29 cellular contexts compared by ENCODE assay signal in the genomic region with DNA sequence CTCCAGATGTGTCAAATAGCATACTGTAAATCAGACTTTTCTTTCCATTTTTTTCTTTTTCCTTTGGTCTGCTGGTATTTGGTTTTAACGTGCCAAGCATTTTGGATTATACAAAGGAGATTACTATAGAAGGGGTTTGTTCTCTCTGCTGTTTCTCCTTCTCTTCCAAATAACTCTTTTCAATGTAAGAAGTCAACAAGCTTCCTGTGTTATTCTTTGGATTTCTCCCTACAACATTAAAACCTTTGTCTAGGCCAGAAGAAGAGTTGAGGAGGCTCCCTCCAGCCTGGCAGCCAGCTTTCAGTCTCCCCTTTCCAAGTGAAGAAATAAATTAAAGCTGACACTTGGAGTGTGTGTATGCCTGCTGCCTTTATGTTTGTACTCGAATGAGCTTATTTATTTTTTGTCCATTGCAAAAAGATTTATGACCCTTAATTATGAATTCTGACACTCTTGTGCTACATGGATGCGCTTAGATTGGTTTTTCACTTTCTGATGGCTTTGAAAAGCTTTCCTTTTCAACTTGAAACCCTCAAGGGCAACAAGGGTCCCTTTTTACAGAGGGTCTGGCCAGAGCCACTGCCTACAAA.
A peak's percentile ranks its signal among the peaks of the same experiment; 100 is the strongest.
DNase-seq lines count a peak whose midpoint lies in the region; ATAC-seq and TF ChIP-seq lines count a peak whose summit lies in the region.
"Had no signal": no experiment of that assay in that cellular context is flagged by ENCODE, and none has a peak within 500 bp of the region (broad histone marks: within the 10 kb centered on the region; RNA-seq: fewer than 3 reads in every experiment).

No MANE protein-coding gene starts in this region.

- TF ChIP-seq CTCF in nephron progenitor cell (IDR thresholded peaks at IDR 0.05) (no peak), OCI-LY7 (conservative IDR thresholded peaks at IDR 0.05; ENCODE audit: low read length) (no peak)

- H3K4me2 ChIP-seq in OCI-LY7 (ENCODE audit: low read length): no peak overlapping the region

- no peak overlapping the region for H3K4me3 ChIP-seq in OCI-LY7 (ENCODE audit: low read depth, low read length, poor library complexity, severe bottlenecking)
- H3K4me3 ChIP-seq: cardiac muscle cell, colonic mucosa, heart left ventricle, ovary, upper lobe of right lung had no signal

- H3K9me2 ChIP-seq in OCI-LY7 (ENCODE audit: insufficient read depth, low read length): no peaks in the 10 kb centered on the region

- H3K27ac Mint-ChIP-seq in T-helper 17 cell (peak overlapping the region; percentile 21), nephron progenitor cell (peak overlapping the region; percentile 81)
- H3K27ac Mint-ChIP-seq: activated naive CD8-positive, alpha-beta T cell treated with anti-CD3 and anti-CD28 coated beads for 36 hours had no signal

- no peaks in the 10 kb centered on the region for H4K20me1 ChIP-seq in OCI-LY7 (ENCODE audit: insufficient read depth, low read length)

- H3K4me1 ChIP-seq in OCI-LY7 (ENCODE audit: insufficient read depth, low read length, poor library complexity, severe bottlenecking): no peaks in the 10 kb centered on the region
- H3K4me1 ChIP-seq: heart left ventricle, upper lobe of right lung had no signal

- no peak overlapping the region; the same call in 1 of the 2 replicates for H2AFZ ChIP-seq in OCI-LY7 (ENCODE audit: low read length)

- H3K4me1 Mint-ChIP-seq in T-helper 17 cell (peaks cover 15% of the 10 kb centered on the region), nephron progenitor cell (peaks cover 33% of the 10 kb centered on the region)

- CTCF ChIA-PET in OCI-LY7 (lab: Charles Lee; ENCODE audit: unreplicated experiment): no interaction called here

- H3K4me3 Mint-ChIP-seq in T-helper 17 cell: no peak overlapping the region
- no peak overlapping the region for H3K4me3 Mint-ChIP-seq in nephron progenitor cell
- H3K4me3 Mint-ChIP-seq: activated naive CD8-positive, alpha-beta T cell treated with anti-CD3 and anti-CD28 coated beads for 36 hours had no signal

- H3K79me2 ChIP-seq in OCI-LY7 (ENCODE audit: insufficient read depth, low read depth, low read length): no peaks in the 10 kb centered on the region

- H3K36me3 Mint-ChIP-seq in T-helper 17 cell (ENCODE audit: low read depth): peaks cover 6% of the 10 kb centered on the region
- H3K36me3 Mint-ChIP-seq in nephron progenitor cell (ENCODE audit: low read depth): no peaks in the 10 kb centered on the region
- H3K36me3 Mint-ChIP-seq: activated naive CD8-positive, alpha-beta T cell treated with anti-CD3 and anti-CD28 coated beads for 36 hours had no signal

- BruUV-seq in OCI-LY7 (replicated peaks; lab: Mats Ljungman, UMichigan): no TSS peak

- no peaks in the 10 kb centered on the region for H3K36me3 ChIP-seq in OCI-LY7 (ENCODE audit: insufficient read depth, low read length)
- H3K36me3 ChIP-seq: cardiac muscle cell, colonic mucosa, heart left ventricle, ovary, upper lobe of right lung had no signal

- ATAC-seq in T-helper 17 cell (no peak), esophagus mucosa (no peak), GM21619 (IDR thresholded peaks at IDR 0.05; ENCODE audit: unreplicated experiment) (no peak)
- ATAC-seq: stimulated activated naive CD8-positive, alpha-beta T cell treated with anti-CD3 and anti-CD28 coated beads, Interleukin-15, Interleukin-2, amounts not matched to agents 100 U/mL and 50 U/mL, for 24 hours; upper lobe of right lung had no signal

- H3K9me3 ChIP-seq in T-helper 17 cell (ENCODE audit: control insufficient read depth, low read length, poor library complexity, severe bottlenecking) (no peaks in the 10 kb centered on the region), OCI-LY7 (ENCODE audit: low read length) (no peaks in the 10 kb centered on the region)
- H3K9me3 ChIP-seq: colonic mucosa, heart left ventricle, ovary, upper lobe of right lung had no signal

- H3K27me3 Mint-ChIP-seq in T-helper 17 cell: peaks cover 24% of the 10 kb centered on the region
- peaks cover 4% of the 10 kb centered on the region for H3K27me3 Mint-ChIP-seq in nephron progenitor cell (ENCODE audit: low read depth, poor library complexity)
- H3K27me3 Mint-ChIP-seq: activated naive CD8-positive, alpha-beta T cell treated with anti-CD3 and anti-CD28 coated beads for 36 hours had no signal

- H3K9me3 Mint-ChIP-seq in nephron progenitor cell: peaks cover 5% of the 10 kb centered on the region
- H3K9me3 Mint-ChIP-seq: activated naive CD8-positive, alpha-beta T cell treated with anti-CD3 and anti-CD28 coated beads for 36 hours had no signal

- POLR2A ChIA-PET in OCI-LY7 (lab: Charles Lee): no interaction called here

- DNase-seq in NCI-H510A treated with DMSO at 0.1 percent for 48 hours (lab: John Stamatoyannopoulos, UW) (peak; percentile 36), NCI-H510A (lab: John Stamatoyannopoulos, UW) (no peak), T-helper 17 cell (no peak), nephron progenitor cell (no peak), OCI-LY7 (ENCODE audit: low spot score) (no peak), mucosa of gallbladder (ENCODE audit: low spot score) (no peak)
- DNase-seq: activated naive CD8-positive, alpha-beta T cell treated with anti-CD3 and anti-CD28 coated beads for 36 hours; aorta; Calu3; colonic mucosa; DMS79; effector CD8-positive, alpha-beta T cell; GDM1; GOT3; heart left ventricle; islet precursor cell; left ventricle myocardium superior; MV-4-11; NCI-H1930; NCI-H526 treated with DMSO at 0.1 percent for 48 hours; ovary; Right ventricle myocardium superior; stimulated activated naive CD8-positive, alpha-beta T cell treated with anti-CD3 and anti-CD28 coated beads, Interleukin-15, Interleukin-2, amounts not matched to agents 100 U/mL and 50 U/mL, for 24 hours; T-helper 9 cell; upper lobe of right lung had no signal

- intact Hi-C loops in OCI-LY7 (cut with micrococcal nuclease; ENCODE audit: unreplicated experiment): no loop called here

- no peak overlapping the region for H3K27ac ChIP-seq in OCI-LY7 (ENCODE audit: low read depth, low read length, poor library complexity, severe bottlenecking)
- H3K27ac ChIP-seq: cardiac muscle cell, colonic mucosa, epithelial cell of prostate, heart left ventricle, ovary, upper lobe of right lung had no signal
